ENCODE assay signal across 24 cellular contexts in the genomic region with DNA sequence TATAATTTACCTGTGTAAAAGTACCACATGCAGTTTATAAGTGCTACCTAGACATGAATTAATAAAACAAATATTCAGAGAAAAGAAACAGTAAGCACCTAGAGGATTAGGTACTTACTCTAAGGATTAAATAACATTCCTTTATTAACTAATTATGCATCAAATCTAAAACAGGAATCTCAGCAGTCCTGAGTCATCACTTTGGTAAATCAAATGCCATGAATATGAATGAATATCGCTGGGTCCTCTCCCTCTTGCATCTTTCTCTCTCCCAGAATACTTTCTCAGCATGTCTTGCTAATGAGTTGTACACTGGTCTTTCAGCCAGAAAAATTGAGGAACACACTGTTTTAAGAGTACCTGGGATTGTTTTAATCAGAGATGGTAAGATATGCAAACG.
"Had no signal": no experiment of that assay in that cellular context is flagged by ENCODE, and none has a peak within 500 bp of the region (broad histone marks: within the 10 kb centered on the region; RNA-seq: fewer than 3 reads in every experiment).

No MANE protein-coding gene starts in this region.

- H3K36me3 ChIP-seq: ascending aorta, cardiac muscle cell, SJSA1 had no signal

- H3K9me3 ChIP-seq: ascending aorta, body of pancreas, SJSA1 had no signal

- ATAC-seq: activated naive CD8-positive, alpha-beta T cell treated with anti-CD3 and anti-CD28 coated beads, Interleukin-2, amount 50 U/mL, for 24 hours; activated T-cell treated with anti-CD3 and anti-CD28 coated beads, Interleukin-2, amount 50 U/mL, for 4 hours; body of pancreas; T-helper 17 cell had no signal

- H3K27me3 ChIP-seq: ascending aorta, body of pancreas, cardiac muscle cell, SJSA1 had no signal

- H3K27ac ChIP-seq: ascending aorta, body of pancreas, cardiac muscle cell, SJSA1 had no signal

- H3K4me3 ChIP-seq: ascending aorta, body of pancreas, cardiac muscle cell, SJSA1 had no signal

- DNase-seq: activated B cell treated with CpG ODN at 0.5 μM for 24 hours; activated CD4-positive, alpha-beta memory T cell treated with anti-CD3 and anti-CD28 coated beads for 36 hours; activated CD4-positive, alpha-beta T cell treated with anti-CD3 and anti-CD28 coated beads for 1 hour; activated CD4-positive, alpha-beta T cell treated with anti-CD3 and anti-CD28 coated beads, Interleukin-2, amount 10 ng/mL, durations not matched to agents 24 days and 14 days; activated CD8-positive, alpha-beta memory T cell treated with anti-CD3 and anti-CD28 coated beads for 24 hours; activated effector memory CD4-positive, alpha-beta T cell treated with anti-CD3 and anti-CD28 coated beads, Interleukin-2, amount 50 U/mL, for 16 hours; activated naive CD4-positive, alpha-beta T cell treated with Interleukin-2 at 50 U/mL for 16 hours; activated naive CD8-positive, alpha-beta T cell treated with anti-CD3 and anti-CD28 coated beads, Interleukin-2, amount 50 U/mL, for 24 hours; activated T-cell treated with anti-CD3 and anti-CD28 coated beads, Interleukin-2, amount 50 U/mL, for 4 hours; amniotic stem cell; MM.1S; NCI-H1105; NCI-H1436; NCI-H187; NCI-H2081; NCI-H446; NCI-H524; Right ventricle myocardium superior; T-helper 17 cell; T-helper 9 cell had no signal

- H3K4me1 ChIP-seq: ascending aorta, SJSA1 had no signal
